Comparison of ENCODE assay signal across 9 cellular contexts in genomic region chr3:61903931-61904657, GRCh38.
A peak's percentile ranks its signal among the peaks of the same experiment; 100 is the strongest.
DNase-seq lines count a peak whose midpoint lies in the region; ATAC-seq and TF ChIP-seq lines count a peak whose summit lies in the region.
"Had no signal": no experiment of that assay in that cellular context is flagged by ENCODE, and none has a peak within 500 bp of the region (broad histone marks: within the 10 kb centered on the region; RNA-seq: fewer than 3 reads in every experiment).

No MANE protein-coding gene starts in this region.

- no CpG with 5 or more reads among the region's 4 CpGs for WGBS in IMR-90 (ENCODE audit: extremely low coverage in 2 of 2, insufficient read length in 1 of 2), 2 experiments

- H3K9me3 ChIP-seq in IMR-90 (ENCODE audit: control insufficient read depth, insufficient read depth, low read length): no peaks in the 10 kb centered on the region

- H2BK15ac ChIP-seq in IMR-90 (ENCODE audit: low read depth, low read length): no peak overlapping the region

- 0 out of 2 replicates have a peak overlapping the region, but pooled peaks have one; percentile 8 for H3K14ac ChIP-seq in IMR-90 (replicated peaks; ENCODE audit: low read depth, low read length)

- BruUV-seq in IMR-90 (replicated peaks; lab: Mats Ljungman, UMichigan): no TSS peak

- H3K56ac ChIP-seq in IMR-90 (ENCODE audit: extremely low read depth, insufficient read depth, low read length): no peak overlapping the region

- H3K27ac Mint-ChIP-seq in activated naive CD8-positive, alpha-beta T cell treated with anti-CD3 and anti-CD28 coated beads for 36 hours: no peak overlapping the region
- H3K27ac Mint-ChIP-seq in activated naive CD4-positive, alpha-beta T cell treated with anti-CD3 and anti-CD28 coated beads, Interleukin-2, amount 10 ng/mL, durations not matched to agents 7 days and 5 days: no peak overlapping the region
- H3K27ac Mint-ChIP-seq: activated naive CD4-positive, alpha-beta T cell treated with anti-CD3 and anti-CD28 coated beads, Interleukin-2, amount 50 U/mL, for 24 hours had no signal

- CTCF ChIA-PET in IMR-90 (lab: Yijun Ruan, JAX): interaction anchor here (1.2 kb wide), 1 partner anchor 11 kb away, joined by 3 read pairs; no protein-coding TSS in a partner anchor
- CTCF ChIA-PET in activated naive CD4-positive, alpha-beta T cell treated with anti-CD3 and anti-CD28 coated beads, Interleukin-2, amount 10 ng/mL, durations not matched to agents 7 days and 5 days (lab: Charles Lee): no interaction called here

- POLR2A ChIA-PET in IMR-90 (lab: Charles Lee; ENCODE audit: unreplicated experiment): no interaction called here

- peak overlapping the region; percentile 53 for H2AFZ ChIP-seq in IMR-90 (replicated peaks; ENCODE audit: low read length, poor library complexity)

- no peak overlapping the region for H4K5ac ChIP-seq in IMR-90 (ENCODE audit: low read depth, low read length)

- DNase-seq in IMR-90: peak; percentile 37
- peak; percentile 58 to 63 for DNase-seq in cardiac fibroblast (ENCODE audit: low read depth in 2 of 2)
- peak; percentile 15 for DNase-seq in mucosa of gallbladder (ENCODE audit: low spot score)
- no peak for DNase-seq in activated naive CD8-positive, alpha-beta T cell treated with anti-CD3 and anti-CD28 coated beads for 36 hours
- no peak for DNase-seq in activated naive CD4-positive, alpha-beta T cell treated with anti-CD3 and anti-CD28 coated beads, Interleukin-2, amount 10 ng/mL, durations not matched to agents 7 days and 5 days
- no peak for DNase-seq in activated T-cell treated with anti-CD3 and anti-CD28 coated beads, Interleukin-2, amount 50 U/mL, for 4 hours

- H2BK20ac ChIP-seq in IMR-90 (ENCODE audit: low read depth, low read length): no peak overlapping the region

- no peak for TF ChIP-seq RAD21 in IMR-90 (IDR thresholded peaks at IDR 0.05; ENCODE audit: low read length)

- H2AK5ac ChIP-seq in IMR-90 (ENCODE audit: low read depth, low read length): no peak overlapping the region

- no peak overlapping the region for H3K4me3 ChIP-seq in IMR-90 (ENCODE audit: insufficient read depth, low read depth, low read length)
- no peak overlapping the region for H3K4me3 ChIP-seq in cardiac fibroblast (replicated peaks in 1 of 2; ENCODE audit: low read depth in 2 of 2, low read length in 2 of 2)

- intact Hi-C loops in IMR-90 (cut with micrococcal nuclease): no loop called here

- no peak overlapping the region for H2BK5ac ChIP-seq in IMR-90 (ENCODE audit: low read depth, low read length, poor library complexity, severe bottlenecking)

- H3K4me3 Mint-ChIP-seq in activated naive CD8-positive, alpha-beta T cell treated with anti-CD3 and anti-CD28 coated beads for 36 hours: no peak overlapping the region
- H3K4me3 Mint-ChIP-seq in activated naive CD4-positive, alpha-beta T cell treated with anti-CD3 and anti-CD28 coated beads, Interleukin-2, amount 10 ng/mL, durations not matched to agents 7 days and 5 days: no peak overlapping the region
- no peak overlapping the region for H3K4me3 Mint-ChIP-seq in activated T-cell treated with anti-CD3 and anti-CD28 coated beads, Interleukin-2, amount 50 U/mL, for 4 hours
- H3K4me3 Mint-ChIP-seq: activated naive CD4-positive, alpha-beta T cell treated with anti-CD3 and anti-CD28 coated beads, Interleukin-2, amount 50 U/mL, for 24 hours had no signal

- no peaks in the 10 kb centered on the region for H3K36me3 ChIP-seq in IMR-90 (ENCODE audit: control insufficient read depth, insufficient read depth, low read length)

- dilution Hi-C loops in IMR-90 (cut with HindIII; ENCODE audit: low sequenced_read_pairs, unreplicated experiment): no loop called here

- no peak overlapping the region for H3K4ac ChIP-seq in IMR-90 (ENCODE audit: low read depth, low read length)

- H3K4me1 Mint-ChIP-seq in activated naive CD8-positive, alpha-beta T cell treated with anti-CD3 and anti-CD28 coated beads for 36 hours: no peaks in the 10 kb centered on the region
- H3K4me1 Mint-ChIP-seq in activated naive CD4-positive, alpha-beta T cell treated with anti-CD3 and anti-CD28 coated beads, Interleukin-2, amount 10 ng/mL, durations not matched to agents 7 days and 5 days: no peaks in the 10 kb centered on the region
- H3K4me1 Mint-ChIP-seq in activated T-cell treated with anti-CD3 and anti-CD28 coated beads, Interleukin-2, amount 50 U/mL, for 4 hours (ENCODE audit: low read depth): no peaks in the 10 kb centered on the region
- H3K4me1 Mint-ChIP-seq: activated naive CD4-positive, alpha-beta T cell treated with anti-CD3 and anti-CD28 coated beads, Interleukin-2, amount 50 U/mL, for 24 hours had no signal

- no peak for TF ChIP-seq CTCF in IMR-90 (conservative IDR thresholded peaks at IDR 0.05; ENCODE audit: low read depth, low read length)
- no peak for TF ChIP-seq CTCF in cardiac fibroblast (IDR thresholded peaks at IDR 0.05; ENCODE audit: low read depth, low read length)

- in situ Hi-C loops in IMR-90 (cut with MboI; ENCODE audit: low sequenced_read_pairs): no loop called here

- peaks cover 14 to 25% of the 10 kb centered on the region in 2 experiments for H3K79me1 ChIP-seq in IMR-90 (ENCODE audit: low read depth in 1 of 2, low read length in 2 of 2)

- H3K9me1 ChIP-seq in IMR-90 (ENCODE audit: insufficient read depth, low read length): peaks cover 7% of the 10 kb centered on the region

- H3K23ac ChIP-seq in IMR-90 (ENCODE audit: low read depth, low read length): no peak overlapping the region

- no peaks in the 10 kb centered on the region for H3K36me3 Mint-ChIP-seq in activated naive CD8-positive, alpha-beta T cell treated with anti-CD3 and anti-CD28 coated beads for 36 hours
- no peaks in the 10 kb centered on the region for H3K36me3 Mint-ChIP-seq in activated naive CD4-positive, alpha-beta T cell treated with anti-CD3 and anti-CD28 coated beads, Interleukin-2, amount 10 ng/mL, durations not matched to agents 7 days and 5 days
- H3K36me3 Mint-ChIP-seq in activated T-cell treated with anti-CD3 and anti-CD28 coated beads, Interleukin-2, amount 50 U/mL, for 4 hours (ENCODE audit: insufficient read depth): no peaks in the 10 kb centered on the region
- H3K36me3 Mint-ChIP-seq: activated naive CD4-positive, alpha-beta T cell treated with anti-CD3 and anti-CD28 coated beads, Interleukin-2, amount 50 U/mL, for 24 hours had no signal

- peak; percentile 42 for ATAC-seq in GM18861 (IDR thresholded peaks at IDR 0.05; ENCODE audit: unreplicated experiment)
- peak; percentile 81 for ATAC-seq in IMR-90 (ENCODE audit: low read depth)
- no peak for ATAC-seq in GM21737 (IDR thresholded peaks at IDR 0.05; ENCODE audit: unreplicated experiment)
- ATAC-seq in activated T-cell treated with anti-CD3 and anti-CD28 coated beads, Interleukin-2, amount 50 U/mL, for 4 hours: no peak

- no peaks in the 10 kb centered on the region for H3K27me3 ChIP-seq in IMR-90 (ENCODE audit: control insufficient read depth, insufficient read depth, low read length)

- TF ChIP-seq POLR2A in IMR-90 (IDR thresholded peaks at IDR 0.05; ENCODE audit: low read depth, low read length): no peak

- no peak overlapping the region for H2BK120ac ChIP-seq in IMR-90 (ENCODE audit: low read depth, low read length)

- H3K4me1 ChIP-seq in IMR-90 (ENCODE audit: control insufficient read depth, insufficient read depth, low read length): peaks cover 2% of the 10 kb centered on the region; the same call in 1 of the 2 replicates

- H2AK9ac ChIP-seq in IMR-90 (replicated peaks; ENCODE audit: low read depth, low read length, poor library complexity): no peak overlapping the region

- no peak overlapping the region for H3K27ac ChIP-seq in IMR-90 (ENCODE audit: insufficient read depth, low read length)

- H3K4me2 ChIP-seq in IMR-90 (ENCODE audit: low read depth, low read length): 0 out of 2 replicates have a peak overlapping the region, but pooled peaks have one; percentile 15

- H3K18ac ChIP-seq in IMR-90 (ENCODE audit: low read depth, low read length): no peak overlapping the region

- no peak overlapping the region for H3K9ac ChIP-seq in IMR-90 (ENCODE audit: low read depth, low read length)

- no peak overlapping the region for H4K91ac ChIP-seq in IMR-90 (ENCODE audit: insufficient read depth, low read depth, low read length)

- H3K9me3 Mint-ChIP-seq in activated naive CD8-positive, alpha-beta T cell treated with anti-CD3 and anti-CD28 coated beads for 36 hours: no peaks in the 10 kb centered on the region
- no peaks in the 10 kb centered on the region for H3K9me3 Mint-ChIP-seq in activated naive CD4-positive, alpha-beta T cell treated with anti-CD3 and anti-CD28 coated beads, Interleukin-2, amount 10 ng/mL, durations not matched to agents 7 days and 5 days
- no peaks in the 10 kb centered on the region for H3K9me3 Mint-ChIP-seq in activated T-cell treated with anti-CD3 and anti-CD28 coated beads, Interleukin-2, amount 50 U/mL, for 4 hours
- H3K9me3 Mint-ChIP-seq: activated naive CD4-positive, alpha-beta T cell treated with anti-CD3 and anti-CD28 coated beads, Interleukin-2, amount 50 U/mL, for 24 hours had no signal

- peaks cover 17% of the 10 kb centered on the region; the same call in 1 of the 2 replicates for H4K20me1 ChIP-seq in IMR-90 (ENCODE audit: insufficient read depth, low read length)

- no peak overlapping the region for H4K8ac ChIP-seq in IMR-90 (ENCODE audit: low read depth in 2 of 2, low read length in 2 of 2)

- peaks cover 6% of the 10 kb centered on the region for H3K27me3 Mint-ChIP-seq in activated naive CD8-positive, alpha-beta T cell treated with anti-CD3 and anti-CD28 coated beads for 36 hours
- no peaks in the 10 kb centered on the region for H3K27me3 Mint-ChIP-seq in activated naive CD4-positive, alpha-beta T cell treated with anti-CD3 and anti-CD28 coated beads, Interleukin-2, amount 10 ng/mL, durations not matched to agents 7 days and 5 days
- H3K27me3 Mint-ChIP-seq in activated T-cell treated with anti-CD3 and anti-CD28 coated beads, Interleukin-2, amount 50 U/mL, for 4 hours (ENCODE audit: low read depth): no peaks in the 10 kb centered on the region
- H3K27me3 Mint-ChIP-seq: activated naive CD4-positive, alpha-beta T cell treated with anti-CD3 and anti-CD28 coated beads, Interleukin-2, amount 50 U/mL, for 24 hours had no signal

TF ChIP-seq in IMR-90, 13 proteins besides CTCF, POLR2A, EP300 and RAD21:
- TF ChIP-seq CHD1 (IDR thresholded peaks at IDR 0.05; ENCODE audit: low read depth, low read length) (no peak), RFX5 (IDR thresholded peaks at IDR 0.05; ENCODE audit: low read depth, low read length) (no peak), NFE2L2 (IDR thresholded peaks at IDR 0.05; ENCODE audit: low read depth, low read length) (no peak), MAFK (IDR thresholded peaks at IDR 0.05; ENCODE audit: low read depth, low read length) (no peak), MAZ (IDR thresholded peaks at IDR 0.05; ENCODE audit: borderline replicate concordance, low read depth, low read length) (no peak)

Comparison
In these comparisons a context has a peak if more than half of its experiments do, and no peak if none do; other contexts are left out.
1. ATAC-seq: peak in GM18861 (single experiment) and IMR-90 (single experiment); none in GM21737 (single experiment) and activated T-cell treated with anti-CD3 and anti-CD28 coated beads, Interleukin-2, amount 50 U/mL, for 4 hours (0 of 2).
2. DNase-seq: peak in IMR-90 (single experiment), cardiac fibroblast (2 of 2) and mucosa of gallbladder (single experiment); none in activated naive CD8-positive, alpha-beta T cell treated with anti-CD3 and anti-CD28 coated beads for 36 hours (single experiment), activated naive CD4-positive, alpha-beta T cell treated with anti-CD3 and anti-CD28 coated beads, Interleukin-2, amount 10 ng/mL, durations not matched to agents 7 days and 5 days (single experiment) and activated T-cell treated with anti-CD3 and anti-CD28 coated beads, Interleukin-2, amount 50 U/mL, for 4 hours (single experiment).